14 cellular contexts compared by ENCODE assay signal in the genomic region with DNA sequence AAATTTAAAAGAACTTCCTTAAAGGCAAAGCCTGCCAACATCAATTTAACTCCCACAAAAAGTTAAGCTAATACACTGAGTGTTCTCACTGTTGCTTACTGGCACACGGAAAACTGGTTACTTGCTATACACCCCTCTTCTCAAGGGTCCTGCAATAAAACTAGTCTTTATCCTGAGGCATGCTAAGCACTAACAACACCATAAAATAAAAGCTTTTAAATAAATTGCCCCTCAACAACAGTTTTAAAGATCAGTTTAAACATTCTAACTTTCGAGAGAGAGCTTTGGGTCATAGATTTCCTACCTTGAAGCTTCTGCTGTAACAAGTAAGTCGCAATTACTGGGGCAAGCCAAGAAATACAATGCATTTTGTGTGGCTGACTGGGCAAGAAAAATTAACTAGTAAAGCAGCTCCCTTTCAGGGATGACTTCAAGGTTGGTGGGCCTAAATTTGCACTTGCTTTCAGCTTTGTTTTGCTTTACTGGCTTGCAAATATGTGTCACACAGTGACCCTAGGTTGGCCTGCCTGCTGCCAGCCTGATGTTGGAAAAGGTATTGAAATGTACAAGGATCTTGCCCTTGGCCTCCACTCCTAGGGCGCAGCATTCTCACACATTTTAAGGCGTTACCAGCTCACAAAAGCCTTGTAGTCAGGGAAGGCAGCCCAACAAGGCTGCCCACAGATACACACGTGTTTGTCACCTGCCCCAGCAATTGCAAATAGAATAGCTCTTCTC. TPM values are rescaled to one million over a fixed set of nuclear protein-coding genes. Genes with fewer than 3 reads are reported as not detected.
DNase-seq lines count a peak whose midpoint lies in the region; ATAC-seq, FAIRE-seq and TF ChIP-seq lines count a peak whose summit lies in the region.
"Had no signal": no experiment of that assay in that cellular context is flagged by ENCODE, and none has a peak within 500 bp of the region (broad histone marks: within the 10 kb centered on the region; RNA-seq: fewer than 3 reads in every experiment).

No MANE protein-coding gene starts in this region.

- no peaks in the 10 kb centered on the region for H3K36me3 ChIP-seq in K562 (ENCODE audit: control insufficient read depth, insufficient read depth, low read length)
- no peaks in the 10 kb centered on the region for H3K36me3 ChIP-seq in iPS-20b (ENCODE audit: insufficient read depth, low read depth, low read length)
- no peaks in the 10 kb centered on the region for H3K36me3 ChIP-seq in skeletal muscle tissue (ENCODE audit: control insufficient read depth in 3 of 3, insufficient read depth in 3 of 3, low read length in 3 of 3)
- H3K36me3 ChIP-seq: prostate gland had no signal

- no peak overlapping the region for H3K4me2 ChIP-seq in K562 (ENCODE audit: insufficient read depth, low read length)

- no peak overlapping the region for H3K9ac ChIP-seq in K562 (ENCODE audit: insufficient read depth in 1 of 2, low read depth in 2 of 2, low read length in 2 of 2)
- peak overlapping the region; percentile 80; the same call in 1 of the 2 replicates for H3K9ac ChIP-seq in iPS-20b (ENCODE audit: low read depth, low read length)
- H3K9ac ChIP-seq in skeletal muscle tissue (ENCODE audit: low read depth in 1 of 3, low read length in 3 of 3): peak overlapping the region; percentile 78 to 98 (median 94)

- peaks cover 39 to 43% of the 10 kb centered on the region in 2 experiments for H3K27me3 ChIP-seq in K562 (ENCODE audit: control insufficient read depth in 2 of 2, insufficient read depth in 2 of 2, low read length in 2 of 2)
- H3K27me3 ChIP-seq in iPS-20b (ENCODE audit: insufficient read depth, low read length): peaks cover 64% of the 10 kb centered on the region
- H3K27me3 ChIP-seq in skeletal muscle tissue (ENCODE audit: control insufficient read depth in 3 of 3, insufficient read depth in 3 of 3, low read length in 3 of 3): peaks cover 0 to 2% (median 0%) of the 10 kb centered on the region in 3 donors

- no peak for TF ChIP-seq EP300 in K562 (IDR thresholded peaks at IDR 0.05; ENCODE audit: low read length)

- FAIRE-seq in K562 (lab: Jason Lieb, UNC): no peak
- FAIRE-seq in GM12892 (lab: Jason Lieb, UNC): no peak

- 6% methylated on average over 6 of the region's 6 CpGs for WGBS in K562 (ENCODE audit: insufficient coverage, low coverage, missing lambda C conversion rate)

- TF ChIP-seq CTCF in K562 (IDR thresholded peaks at IDR 0.05 in 2 of 3, conservative IDR thresholded peaks at IDR 0.05 in 1 of 3; ENCODE audit: insufficient read depth in 2 of 3, low read depth in 1 of 3, low read length in 3 of 3): no peak

- DNase-seq in NCI-H146 (lab: John Stamatoyannopoulos, UW): peak; percentile 65
- no peak for DNase-seq in K562 (ENCODE audit: extremely low read depth in 1 of 4, low spot score in 3 of 4)
- DNase-seq in NCI-H2171 (lab: John Stamatoyannopoulos, UW): no peak
- DNase-seq in HuH-7.5 (ENCODE audit: low spot score): no peak
- no peak for DNase-seq in GM12892 (ENCODE audit: insufficient read length)
- DNase-seq: activated CD4-positive, alpha-beta T cell treated with anti-CD3 and anti-CD28 coated beads, Interleukin-2, amount 50 U/mL, for 1 hour; activated naive CD4-positive, alpha-beta T cell; CD4-positive, CD25-positive, alpha-beta regulatory T cell; NCI-H1694; T-helper 17 cell had no signal

- BruUV-seq in K562 (replicated peaks; lab: Mats Ljungman, UMichigan): no TSS peak

- H2AFZ ChIP-seq in K562 (ENCODE audit: low read depth, low read length): no peak overlapping the region

- TF ChIP-seq RAD21 in K562 (CRISPR knock-in tag; conservative IDR thresholded peaks at IDR 0.05 in 1 of 2, IDR thresholded peaks at IDR 0.05 in 1 of 2): no peak

- H3K4me1 ChIP-seq in K562 (replicated peaks in 1 of 2; ENCODE audit: control insufficient read depth in 2 of 2, insufficient read depth in 2 of 2, low read length in 2 of 2) (peaks cover 12 to 28% of the 10 kb centered on the region in 2 experiments; a peak in 4 of 5 replicates), iPS-20b (ENCODE audit: insufficient read depth, low read length) (peaks cover 33% of the 10 kb centered on the region), skeletal muscle tissue (ENCODE audit: control insufficient read depth in 3 of 3, insufficient read depth in 3 of 3, low read length in 3 of 3) (peaks cover 6 to 21% (median 14%) of the 10 kb centered on the region in 3 donors)

- H3K27ac ChIP-seq in K562 (ENCODE audit: extremely low read depth, low read depth, low read length) (no peak overlapping the region), iPS-20b (ENCODE audit: low read length) (no peak overlapping the region), skeletal muscle tissue (ENCODE audit: low read depth, low read length) (peak overlapping the region; percentile 98)
- H3K27ac ChIP-seq: prostate gland had no signal

- no peaks in the 10 kb centered on the region for H4K20me1 ChIP-seq in K562 (replicated peaks; ENCODE audit: control insufficient read depth, insufficient read depth, low read length)

- ATAC-seq in K562: no peak
- no peak for ATAC-seq in HG02642 (IDR thresholded peaks at IDR 0.05; ENCODE audit: poor library complexity, unreplicated experiment)
- ATAC-seq: T-helper 17 cell had no signal

- in situ Hi-C loops in K562 (cut with MboI): no loop called here

- intact Hi-C loops in K562 (cut with micrococcal nuclease): no loop called here

- H3K4me3 ChIP-seq in K562: no peak overlapping the region
- peak overlapping the region; percentile 85 for H3K4me3 ChIP-seq in iPS-20b (ENCODE audit: low read length)
- peak overlapping the region; percentile 75 to 89 (median 86) for H3K4me3 ChIP-seq in skeletal muscle tissue (ENCODE audit: low read length in 3 of 3)
- H3K4me3 ChIP-seq: prostate gland had no signal

- no peaks in the 10 kb centered on the region for H3K9me1 ChIP-seq in K562 (ENCODE audit: control insufficient read depth, insufficient read depth, low read length)

- CTCF ChIA-PET in K562 (lab: Yijun Ruan, JAX; ENCODE audit: low intra/inter-chr PET ratio): no interaction called here

- H3K79me2 ChIP-seq in K562 (ENCODE audit: control insufficient read depth, insufficient read depth, low read length): no peaks in the 10 kb centered on the region

- POLR2A ChIA-PET in K562 (lab: Yijun Ruan, JAX): interaction anchor here (0.8 to 1.2 kb wide), 2 partner anchors 13 to 15 kb away, joined by 3 to 4 read pairs; no protein-coding TSS in a partner anchor

- no peak for TF ChIP-seq POLR2A in K562 (conservative IDR thresholded peaks at IDR 0.05)
- no peak for TF ChIP-seq POLR2A in GM12892 (IDR thresholded peaks at IDR 0.05; ENCODE audit: low read depth, low read length)

- H3K9me3 ChIP-seq in K562 (replicated peaks; ENCODE audit: control insufficient read depth, insufficient read depth, low read depth, low read length) (no peaks in the 10 kb centered on the region), iPS-20b (ENCODE audit: insufficient read depth, low read depth, low read length) (no peaks in the 10 kb centered on the region), skeletal muscle tissue (ENCODE audit: control insufficient read depth in 3 of 3, low read length in 3 of 3) (no peaks in the 10 kb centered on the region)
- H3K9me3 ChIP-seq: prostate gland had no signal

TF ChIP-seq in K562, 482 proteins besides CTCF, POLR2A, EP300 and RAD21:
- TF ChIP-seq CBX2 (IDR thresholded peaks at IDR 0.05; ENCODE audit: insufficient read depth, low read length, poor library complexity, severe bottlenecking): peak; percentile 63
- TF ChIP-seq KAT8 (IDR thresholded peaks at IDR 0.05; ENCODE audit: low read depth): no peak

RNA-seq across cellular contexts. Expression of a gene that starts 4.0 kb away (rescaled TPM):
- total RNA-seq in K562 (2011; cell fraction: chromatin; rRNA removed; ENCODE audit: low replicate concordance): not detected in 2 replicates
- not detected in 2 replicates for total RNA-seq in K562 (2011; cell fraction: nucleolus; rRNA removed)
- not detected in 2 replicates for total RNA-seq in K562 (2011; cell fraction: nucleoplasm; rRNA removed)
- total RNA-seq in K562 (2014; rRNA removed) (not detected in 2 replicates), K562 (2014; rRNA removed; fragmentation: Illumina TruSeq; extraction: Trizol) (not detected in 2 replicates), K562 (2015; rRNA removed; fragmentation: Illumina TruSeq; extraction: Trizol) (not detected in 2 replicates), K562 (2021) (0.07 TPM in 1 of 2 replicates, not detected in the other), skeletal muscle tissue (7.3 TPM)
- polyA plus RNA-seq in K562 (2011; rRNA removed) (0.03 and 0.07 TPM in 2 replicates), K562 (2014; fragmentation: Illumina TruSeq; extraction: Trizol) (0.04 and 0.12 TPM in 2 replicates), K562 (2014; fragmentation: Nextera tagmentation; extraction: Ambion mirVana) (under 1 TPM in 1 of 2 experiments, not detected in 1; 0.03 TPM), K562 (2014; rRNA removed) (0.07 TPM in 1 of 2 replicates, not detected in the other)
- polyA plus RNA-seq in K562 (2011; cell fraction: cytosol; rRNA removed): 0.03 and 0.36 TPM in 2 replicates
- polyA plus RNA-seq in K562 (2011; cell fraction: nucleus; rRNA removed): 0.04 and 0.31 TPM in 2 replicates
- polyA plus RNA-seq in K562 (2012): 0.05 TPM in 1 of 2 replicates, not detected in the other
- polyA minus RNA-seq in K562 (2011; rRNA and poly(A)+ RNA removed): not detected in 2 replicates
- polyA minus RNA-seq in K562 (2011; cell fraction: cytosol; rRNA and poly(A)+ RNA removed): 0.29 TPM in 1 of 2 replicates, not detected in the other
- polyA minus RNA-seq in K562 (2011; cell fraction: nucleus; rRNA and poly(A)+ RNA removed): not detected in 2 replicates
- polyA plus RNA-seq in GM12892 (2012; ENCODE audit: missing spikeins): not detected
- total RNA-seq: CD4-positive, CD25-positive, alpha-beta regulatory T cell had no signal

RNA-seq across cellular contexts. Expression of a gene that starts 45.3 kb away (rescaled TPM):
- 6.1 and 37.7 TPM in 2 replicates for total RNA-seq in K562 (2011; cell fraction: chromatin; rRNA removed; ENCODE audit: low replicate concordance)
- 4.8 and 5.7 TPM in 2 replicates for total RNA-seq in K562 (2011; cell fraction: nucleolus; rRNA removed)
- total RNA-seq in K562 (2011; cell fraction: nucleoplasm; rRNA removed): 10.2 and 13.4 TPM in 2 replicates
- total RNA-seq in K562 (2014; rRNA removed): 6.7 and 10.6 TPM in 2 replicates
- total RNA-seq in K562 (2014; rRNA removed; fragmentation: Illumina TruSeq; extraction: Trizol): 14.6 and 16.9 TPM in 2 replicates
- total RNA-seq in K562 (2015; rRNA removed; fragmentation: Illumina TruSeq; extraction: Trizol): 9.3 and 12.7 TPM in 2 replicates
- 13.8 TPM in 2 replicates for total RNA-seq in K562 (2021)
- polyA plus RNA-seq in K562 (2011; rRNA removed): 8.9 and 9.3 TPM in 2 replicates
- polyA plus RNA-seq in K562 (2011; cell fraction: cytosol; rRNA removed): 4.6 and 7.1 TPM in 2 replicates
- polyA plus RNA-seq in K562 (2011; cell fraction: nucleus; rRNA removed): 6.2 and 6.6 TPM in 2 replicates
- polyA plus RNA-seq in K562 (2012): 10.0 and 22.1 TPM in 2 replicates
- polyA plus RNA-seq in K562 (2014; fragmentation: Illumina TruSeq; extraction: Trizol): 11.2 and 13.6 TPM in 2 replicates
- 1 to 10 TPM; 5.8 to 7.0 TPM for polyA plus RNA-seq in K562 (2014; fragmentation: Nextera tagmentation; extraction: Ambion mirVana)
- 8.5 and 11.0 TPM in 2 replicates for polyA plus RNA-seq in K562 (2014; rRNA removed)
- polyA minus RNA-seq in K562 (2011; rRNA and poly(A)+ RNA removed): 33.3 and 40.5 TPM in 2 replicates
- polyA minus RNA-seq in K562 (2011; cell fraction: cytosol; rRNA and poly(A)+ RNA removed): 10.1 and 10.2 TPM in 2 replicates
- 6.5 and 10.6 TPM in 2 replicates for polyA minus RNA-seq in K562 (2011; cell fraction: nucleus; rRNA and poly(A)+ RNA removed)
- total RNA-seq in skeletal muscle tissue: 6.3 TPM
- polyA plus RNA-seq in GM12892 (2012; ENCODE audit: missing spikeins): 37.6 TPM

Comparison
In these comparisons a context has a peak if more than half of its experiments do, and no peak if none do; other contexts are left out.
1. H3K9ac ChIP-seq: peak in iPS-20b (single experiment) and skeletal muscle tissue (3 of 3); none in K562 (0 of 2).